Comparison of ENCODE assay signal across 33 cellular contexts in genomic region chr17:82658331-82658730, GRCh38.
"Had no signal": no experiment of that assay in that cellular context is flagged by ENCODE, and none has a peak within 500 bp of the region (broad histone marks: within the 10 kb centered on the region; RNA-seq: fewer than 3 reads in every experiment).

No MANE protein-coding gene starts in this region.

- H3K27ac ChIP-seq: brain microvascular endothelial cell, coronary artery, esophagus muscularis mucosa, foreskin keratinocyte, gastrocnemius medialis, heart left ventricle, VCaP had no signal

- H3K4me1 Mint-ChIP-seq: activated CD4-positive, alpha-beta memory T cell treated with anti-CD3 and anti-CD28 coated beads, Interleukin-2, amount 10 ng/mL, durations not matched to agents 7 days and 5 days; activated CD4-positive, alpha-beta T cell treated with anti-CD3 and anti-CD28 coated beads, Interleukin-2, amount 10 ng/mL, durations not matched to agents 7 days and 5 days; central memory CD8-positive, alpha-beta T cell; endodermal cell; WTC11 had no signal

- ATAC-seq: foreskin keratinocyte, gastrocnemius medialis, heart left ventricle, WTC11 had no signal

- DNase-seq: activated CD4-positive, alpha-beta memory T cell treated with anti-CD3 and anti-CD28 coated beads, Interleukin-2, amount 10 ng/mL, durations not matched to agents 7 days and 5 days; activated CD4-positive, alpha-beta T cell treated with anti-CD3 and anti-CD28 coated beads for 1 hour; activated CD4-positive, alpha-beta T cell treated with anti-CD3 and anti-CD28 coated beads for 4 hours; activated CD4-positive, alpha-beta T cell treated with anti-CD3 and anti-CD28 coated beads, Interleukin-2, amount 10 ng/mL, durations not matched to agents 7 days and 5 days; activated CD4-positive, alpha-beta T cell treated with anti-CD3 and anti-CD28 coated beads, Interleukin-2, amount 50 U/mL, for 4 hours; activated gamma-delta T cell treated with Interleukin-2 at 50 U/mL for 16 hours; activated naive CD4-positive, alpha-beta T cell treated with anti-CD3 and anti-CD28 coated beads, Interleukin-2, amount 50 U/mL, for 16 hours; activated naive CD4-positive, alpha-beta T cell treated with Interleukin-2 at 50 U/mL for 16 hours; activated T-cell treated with anti-CD3 and anti-CD28 coated beads, Interleukin-2, amount 50 U/mL, for 1 hour; activated T-cell treated with anti-CD3 and anti-CD28 coated beads, Interleukin-2, amount 50 U/mL, for 48 hours; amniotic stem cell; anterior cingulate cortex; brain microvascular endothelial cell; effector memory CD4-positive, alpha-beta T cell; endodermal cell; erythroblast; foreskin keratinocyte; gastrocnemius medialis; glutamatergic neuron; heart left ventricle; T-helper 2 cell had no signal

- H3K36me3 ChIP-seq: brain microvascular endothelial cell had no signal

- H3K4me1 ChIP-seq: esophagus muscularis mucosa, foreskin keratinocyte, gastrocnemius medialis had no signal

- H3K36me3 Mint-ChIP-seq: WTC11 had no signal

- H3K9me3 ChIP-seq: esophagus muscularis mucosa, gastrocnemius medialis, heart left ventricle had no signal

- H3K27me3 ChIP-seq: brain microvascular endothelial cell, dorsolateral prefrontal cortex, esophagus muscularis mucosa, foreskin keratinocyte, gastrocnemius medialis, heart left ventricle had no signal

- H3K27me3 Mint-ChIP-seq: activated CD4-positive, alpha-beta memory T cell treated with anti-CD3 and anti-CD28 coated beads, Interleukin-2, amount 10 ng/mL, durations not matched to agents 7 days and 5 days; activated CD4-positive, alpha-beta T cell treated with anti-CD3 and anti-CD28 coated beads, Interleukin-2, amount 10 ng/mL, durations not matched to agents 7 days and 5 days; activated naive CD8-positive, alpha-beta T cell; central memory CD8-positive, alpha-beta T cell; dendritic cell treated with granulocyte-macrophage colony-stimulating factor and Interleukin-4, amounts not matched to agents 40 ng/mL and 50 ng/mL, for 4 days had no signal

- H3K4me3 Mint-ChIP-seq: activated CD4-positive, alpha-beta memory T cell treated with anti-CD3 and anti-CD28 coated beads, Interleukin-2, amount 10 ng/mL, durations not matched to agents 7 days and 5 days; activated CD4-positive, alpha-beta T cell treated with anti-CD3 and anti-CD28 coated beads, Interleukin-2, amount 10 ng/mL, durations not matched to agents 7 days and 5 days; activated naive CD8-positive, alpha-beta T cell; activated T-helper 1 cell treated with anti-CD3 and anti-CD28 coated beads, Interleukin-12 subunit alpha, Interleukin-12 subunit beta, Interleukin-2, Interleukin-4 antibody, amounts not matched to agents 30 ng/mL and 10 ng/mL and 1 ng/mL, durations not matched to agents 14 hours and 24 hours and 36 hours; central memory CD8-positive, alpha-beta T cell; dendritic cell treated with granulocyte-macrophage colony-stimulating factor and Interleukin-4, amounts not matched to agents 40 ng/mL and 50 ng/mL, for 4 days; endodermal cell; WTC11 had no signal

- H3K9me3 Mint-ChIP-seq: activated T-helper 1 cell treated with anti-CD3 and anti-CD28 coated beads, Interleukin-12 subunit alpha, Interleukin-12 subunit beta, Interleukin-2, Interleukin-4 antibody, amounts not matched to agents 30 ng/mL and 10 ng/mL and 1 ng/mL, durations not matched to agents 14 hours and 24 hours and 36 hours; activated T-helper 2 cell treated with anti-CD3 and anti-CD28 coated beads, Interferon-gamma antibody, Interleukin-2, Interleukin-4, amounts not matched to agents 10 μg/mL and 5 μg/mL and 100 μg/mL, durations not matched to agents 14 hours and 24 hours and 36 hours; central memory CD8-positive, alpha-beta T cell; dendritic cell treated with granulocyte-macrophage colony-stimulating factor and Interleukin-4, amounts not matched to agents 40 ng/mL and 50 ng/mL, for 4 days; endodermal cell had no signal

- H3K27ac Mint-ChIP-seq: activated CD4-positive, alpha-beta memory T cell treated with anti-CD3 and anti-CD28 coated beads, Interleukin-2, amount 10 ng/mL, durations not matched to agents 7 days and 5 days; activated CD4-positive, alpha-beta T cell treated with anti-CD3 and anti-CD28 coated beads, Interleukin-2, amount 10 ng/mL, durations not matched to agents 7 days and 5 days; activated naive CD8-positive, alpha-beta T cell; activated T-helper 1 cell treated with anti-CD3 and anti-CD28 coated beads, Interleukin-12 subunit alpha, Interleukin-12 subunit beta, Interleukin-2, Interleukin-4 antibody, amounts not matched to agents 30 ng/mL and 10 ng/mL and 1 ng/mL, durations not matched to agents 14 hours and 24 hours and 36 hours; activated T-helper 2 cell treated with anti-CD3 and anti-CD28 coated beads, Interferon-gamma antibody, Interleukin-2, Interleukin-4, amounts not matched to agents 10 μg/mL and 5 μg/mL and 100 μg/mL, durations not matched to agents 14 hours and 24 hours and 36 hours; dendritic cell treated with granulocyte-macrophage colony-stimulating factor and Interleukin-4, amounts not matched to agents 40 ng/mL and 50 ng/mL, for 4 days; endodermal cell; WTC11 had no signal

- H3K4me3 ChIP-seq: coronary artery, dorsolateral prefrontal cortex, esophagus muscularis mucosa, gastrocnemius medialis, heart left ventricle had no signal

- FAIRE-seq: astrocyte, bronchial epithelial cell had no signal
